In the genomic region with DNA sequence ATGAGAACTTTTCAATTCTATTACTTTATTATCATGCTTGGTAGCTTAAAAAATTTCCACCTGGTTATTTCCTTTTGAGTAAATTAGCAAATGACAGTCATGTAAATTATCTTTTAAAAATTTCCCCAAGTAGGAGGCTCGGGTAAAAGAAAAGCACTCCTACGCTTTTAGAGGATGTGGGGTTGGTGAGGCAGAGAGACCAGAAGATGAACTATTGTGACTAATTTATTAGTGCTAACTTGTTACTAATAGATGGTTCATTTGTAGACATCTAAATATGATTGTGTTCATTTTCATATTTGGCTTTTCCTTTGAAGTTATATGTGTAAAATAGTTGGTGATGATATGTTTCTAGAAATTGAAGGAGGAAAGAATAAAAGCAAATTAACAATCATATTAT, we compare ENCODE assay signal across 11 cellular contexts. TPM values are rescaled to one million over a fixed set of nuclear protein-coding genes. Genes with fewer than 3 reads are reported as not detected.
DNase-seq lines count a peak whose midpoint lies in the region; ATAC-seq and TF ChIP-seq lines count a peak whose summit lies in the region.
"Had no signal": no experiment of that assay in that cellular context is flagged by ENCODE, and none has a peak within 500 bp of the region (broad histone marks: within the 10 kb centered on the region; RNA-seq: fewer than 3 reads in every experiment).

No MANE protein-coding gene starts in this region.

- no peaks in the 10 kb centered on the region for H3K9me3 Mint-ChIP-seq in CD4-positive, alpha-beta memory T cell

- peaks cover 100% of the 10 kb centered on the region for H3K79me2 ChIP-seq in hepatocyte

- no peaks in the 10 kb centered on the region for H3K27me3 Mint-ChIP-seq in CD4-positive, alpha-beta memory T cell

- no peak overlapping the region for H3K27ac ChIP-seq in CD4-positive, alpha-beta memory T cell (ENCODE audit: low read depth, low read length)
- H3K27ac ChIP-seq in suprapubic skin = no peak overlapping the region
- no peak overlapping the region for H3K27ac ChIP-seq in hepatocyte

- H3K4me2 ChIP-seq in hepatocyte = no peak overlapping the region

- CTCF ChIA-PET in CD4-positive, alpha-beta memory T cell (lab: Charles Lee; ENCODE audit: partially characterized antibody) = no interaction called here

- no peak for DNase-seq in CD4-positive, alpha-beta memory T cell
- no peak for DNase-seq in HPDE6-E6E7 (ENCODE audit: extremely low spot score)
- DNase-seq in suprapubic skin (ENCODE audit: low spot score in 2 of 2) = no peak
- DNase-seq in NK-92 (lab: John Stamatoyannopoulos, UW; ENCODE audit: unreplicated experiment) = no peak
- no peak for DNase-seq in hepatocyte (ENCODE audit: low spot score)
- DNase-seq: cortex of kidney, GOT3, hypothalamus had no signal

- TF ChIP-seq EP300 in suprapubic skin (IDR thresholded peaks at IDR 0.05) = no peak

- intact Hi-C loops in CD4-positive, alpha-beta memory T cell (cut with micrococcal nuclease) = no loop called here

- peak overlapping the region in 4 of 8 donors; percentile 34 to 71 (median 52) for H3K4me3 Mint-ChIP-seq in CD4-positive, alpha-beta memory T cell

- no peaks in the 10 kb centered on the region for H3K9me3 ChIP-seq in CD4-positive, alpha-beta memory T cell (ENCODE audit: control insufficient read depth in 1 of 2, low read length in 2 of 2)
- H3K9me3 ChIP-seq in suprapubic skin (no peaks in the 10 kb centered on the region), hepatocyte (ENCODE audit: low read depth) (no peaks in the 10 kb centered on the region)

- peaks cover 46 to 83% (median 62%) of the 10 kb centered on the region in 4 donors for H3K4me1 Mint-ChIP-seq in CD4-positive, alpha-beta memory T cell

- H3K4me3 ChIP-seq in CD4-positive, alpha-beta memory T cell (ENCODE audit: low read length in 2 of 2) = no peak overlapping the region
- H3K4me3 ChIP-seq in suprapubic skin = no peak overlapping the region
- H3K4me3 ChIP-seq in hepatocyte = no peak overlapping the region

- POLR2A ChIA-PET in CD4-positive, alpha-beta memory T cell (lab: Charles Lee; ENCODE audit: partially characterized antibody) = interaction anchor here (0.6 kb wide), 1 partner anchor 307 kb away, joined by 3 read pairs; no protein-coding TSS in a partner anchor

- no peak overlapping the region for H2AFZ ChIP-seq in hepatocyte

- peaks cover 98% of the 10 kb centered on the region for H4K20me1 ChIP-seq in hepatocyte (ENCODE audit: insufficient read depth, poor library complexity, severe bottlenecking)

- no peak for TF ChIP-seq POLR2A in suprapubic skin (IDR thresholded peaks at IDR 0.05)

- peak overlapping the region in 5 of 7 donors; percentile 3 to 77 (median 66) for H3K27ac Mint-ChIP-seq in CD4-positive, alpha-beta memory T cell

- H3K36me3 Mint-ChIP-seq in CD4-positive, alpha-beta memory T cell = peaks cover 38 to 47% of the 10 kb centered on the region in 2 donors

- H3K27me3 ChIP-seq in CD4-positive, alpha-beta memory T cell (ENCODE audit: insufficient read depth, low read length) = no peaks in the 10 kb centered on the region
- no peaks in the 10 kb centered on the region for H3K27me3 ChIP-seq in suprapubic skin
- H3K27me3 ChIP-seq in hepatocyte = no peaks in the 10 kb centered on the region

- H3K36me3 ChIP-seq in CD4-positive, alpha-beta memory T cell (ENCODE audit: insufficient read depth, low read length) = no peaks in the 10 kb centered on the region
- H3K36me3 ChIP-seq in suprapubic skin = peaks cover 9% of the 10 kb centered on the region
- no peaks in the 10 kb centered on the region for H3K36me3 ChIP-seq in hepatocyte (replicated peaks; ENCODE audit: insufficient read depth, low read depth)

- peaks cover 61% of the 10 kb centered on the region for H3K4me1 ChIP-seq in CD4-positive, alpha-beta memory T cell (ENCODE audit: insufficient read depth, low read length)
- H3K4me1 ChIP-seq in suprapubic skin (no peaks in the 10 kb centered on the region), hepatocyte (ENCODE audit: insufficient read depth) (no peaks in the 10 kb centered on the region)

- peak; percentile 92 for ATAC-seq in GM18861 (IDR thresholded peaks at IDR 0.05; ENCODE audit: unreplicated experiment)
- ATAC-seq in HG02588 (IDR thresholded peaks at IDR 0.05; ENCODE audit: unreplicated experiment) = peak; percentile 75
- peak; percentile 66 for ATAC-seq in HG03520 (IDR thresholded peaks at IDR 0.05; ENCODE audit: unreplicated experiment)

- TF ChIP-seq CTCF in suprapubic skin (IDR thresholded peaks at IDR 0.05) (no peak), hepatocyte (IDR thresholded peaks at IDR 0.05; ENCODE audit: poor library complexity) (no peak)

- no peaks in the 10 kb centered on the region for H3K9me2 ChIP-seq in hepatocyte (replicated peaks; ENCODE audit: insufficient read depth)

- WGBS in suprapubic skin = 82% methylated on average over 2 of the region's 2 CpGs
- WGBS in hepatocyte (ENCODE audit: low lambda C conversion rate, missing lambda C conversion rate) = 98% methylated on average over 2 of the region's 2 CpGs

RNA-seq across cellular contexts. Expression of gene ZNF292, which starts 27.0 kb away (rescaled TPM):
- 10 to 100 TPM; 74.8 to 82.1 TPM for total RNA-seq in CD4-positive, alpha-beta memory T cell
- polyA plus RNA-seq in CD4-positive, alpha-beta memory T cell = 10 to 100 TPM; 15.1 to 39.8 TPM
- total RNA-seq in suprapubic skin (100 to 1,000 TPM in 1 of 4 donors, 10 to 100 TPM in 3; 26.7 to 111 (median 34.7) TPM), hepatocyte (31.1 and 38.3 TPM in 2 replicates)
- polyA plus RNA-seq in hepatocyte = 20.9 and 31.4 TPM in 2 replicates
